Comparison of ENCODE assay signal across 15 cellular contexts in the genomic region with DNA sequence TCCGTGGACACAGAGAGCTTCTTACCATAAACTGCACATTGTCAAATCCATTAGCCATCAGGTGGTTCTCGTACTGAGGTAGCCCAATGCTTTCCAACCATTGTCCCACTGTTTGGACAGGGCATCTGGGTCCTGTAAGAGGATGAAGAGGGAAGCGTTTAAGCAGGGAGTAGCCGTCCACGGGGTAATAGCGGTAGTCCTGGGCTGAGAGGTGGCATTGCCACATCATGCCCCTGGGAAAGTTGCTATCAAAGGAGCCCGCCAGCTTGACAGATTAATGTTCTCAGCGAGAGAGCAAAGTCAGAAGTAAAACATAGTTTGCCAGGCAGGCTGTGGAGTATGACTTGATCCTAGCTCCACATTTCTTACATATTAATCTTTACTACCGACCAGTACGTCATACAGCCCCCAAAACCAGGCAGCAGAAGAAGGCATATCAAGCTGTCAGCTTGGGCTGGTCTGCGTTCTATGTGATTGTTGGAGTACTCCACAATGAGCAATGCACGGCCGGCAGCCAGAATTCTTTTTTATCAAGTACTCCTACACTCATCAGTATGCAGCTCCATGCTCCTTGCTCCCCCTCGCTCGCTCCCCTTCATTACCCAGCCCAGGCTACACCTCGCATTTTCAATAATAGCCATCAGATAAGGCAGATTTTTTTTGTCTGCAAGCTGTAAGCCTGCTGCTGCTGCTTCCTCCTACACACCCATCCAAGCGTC.
DNase-seq lines count a peak whose midpoint lies in the region; ATAC-seq lines count a peak whose summit lies in the region.
"Had no signal": no experiment of that assay in that cellular context is flagged by ENCODE, and none has a peak within 500 bp of the region (broad histone marks: within the 10 kb centered on the region; RNA-seq: fewer than 3 reads in every experiment).

No MANE protein-coding gene starts in this region.

- peak; percentile 9 for DNase-seq in M059J (ENCODE audit: low read depth)
- peak in 47 of 61 donors; percentile 9 to 92 (median 59) for DNase-seq in caudate nucleus (lab: John Stamatoyannopoulos, UW)
- peak; percentile 84 for DNase-seq in putamen (ENCODE audit: low spot score)
- DNase-seq in activated T-cell treated with anti-CD3 and anti-CD28 coated beads, Interleukin-2, amount 50 U/mL, for 1 hour = no peak
- no peak for DNase-seq in activated effector memory CD4-positive, alpha-beta T cell treated with Interleukin-2 at 50 U/mL for 16 hours
- no peak for DNase-seq in DMS153 treated with DMSO at 0.1 percent for 48 hours (lab: John Stamatoyannopoulos, UW; ENCODE audit: unreplicated experiment)
- DNase-seq: dermis blood vessel endothelial cell; foreskin melanocyte; NCI-H524; stimulated activated CD4-positive, alpha-beta T cell treated with anti-CD3 and anti-CD28 coated beads, Interleukin-2, amount 100 ng/mL, for 48 hours; stimulated activated naive CD8-positive, alpha-beta T cell treated with anti-CD3 and anti-CD28 coated beads, Interleukin-15, Interleukin-2, amounts not matched to agents 100 U/mL and 50 U/mL, for 24 hours had no signal

- peak overlapping the region; percentile 48; the same call in 1 of the 2 replicates for H3K4me3 ChIP-seq in iPS-20b (ENCODE audit: low read length)
- H3K4me3 ChIP-seq: HAP-1 had no signal

- H3K36me3 ChIP-seq in iPS-20b (ENCODE audit: insufficient read depth, low read depth, low read length) = no peaks in the 10 kb centered on the region
- H3K36me3 ChIP-seq: HAP-1 had no signal

- no peak for ATAC-seq in HG03439 (IDR thresholded peaks at IDR 0.05; ENCODE audit: unreplicated experiment)
- ATAC-seq: stimulated activated naive CD8-positive, alpha-beta T cell treated with anti-CD3 and anti-CD28 coated beads, Interleukin-15, Interleukin-2, amounts not matched to agents 100 U/mL and 50 U/mL, for 24 hours had no signal

- peaks cover 3% of the 10 kb centered on the region for H3K9me3 ChIP-seq in iPS-20b (ENCODE audit: insufficient read depth, low read depth, low read length)
- H3K9me3 ChIP-seq: HAP-1 had no signal

- H3K9ac ChIP-seq in iPS-20b (ENCODE audit: low read depth, low read length) = peak overlapping the region; percentile 5; the same call in 1 of the 2 replicates

- peaks cover 8% of the 10 kb centered on the region; the same call in 1 of the 2 replicates for H3K4me1 ChIP-seq in iPS-20b (ENCODE audit: insufficient read depth, low read length)
- H3K4me1 ChIP-seq: HAP-1 had no signal

- H3K27me3 ChIP-seq in iPS-20b (ENCODE audit: insufficient read depth, low read length) = no peaks in the 10 kb centered on the region

- H3K27ac ChIP-seq in caudate nucleus (ENCODE audit: low read depth, low read length) (peak overlapping the region; percentile 68), iPS-20b (ENCODE audit: low read length) (no peak overlapping the region)
- H3K27ac ChIP-seq: C4-2B had no signal

Comparison
In these comparisons a context has a peak if more than half of its experiments do, and no peak if none do; other contexts are left out.
1. DNase-seq: peak in M059J (single experiment), caudate nucleus (47 of 61) and putamen (single experiment); none in activated T-cell treated with anti-CD3 and anti-CD28 coated beads, Interleukin-2, amount 50 U/mL, for 1 hour (single experiment), activated effector memory CD4-positive, alpha-beta T cell treated with Interleukin-2 at 50 U/mL for 16 hours (single experiment) and DMS153 treated with DMSO at 0.1 percent for 48 hours (single experiment).